8 cellular contexts compared by ENCODE assay signal in the genomic region with DNA sequence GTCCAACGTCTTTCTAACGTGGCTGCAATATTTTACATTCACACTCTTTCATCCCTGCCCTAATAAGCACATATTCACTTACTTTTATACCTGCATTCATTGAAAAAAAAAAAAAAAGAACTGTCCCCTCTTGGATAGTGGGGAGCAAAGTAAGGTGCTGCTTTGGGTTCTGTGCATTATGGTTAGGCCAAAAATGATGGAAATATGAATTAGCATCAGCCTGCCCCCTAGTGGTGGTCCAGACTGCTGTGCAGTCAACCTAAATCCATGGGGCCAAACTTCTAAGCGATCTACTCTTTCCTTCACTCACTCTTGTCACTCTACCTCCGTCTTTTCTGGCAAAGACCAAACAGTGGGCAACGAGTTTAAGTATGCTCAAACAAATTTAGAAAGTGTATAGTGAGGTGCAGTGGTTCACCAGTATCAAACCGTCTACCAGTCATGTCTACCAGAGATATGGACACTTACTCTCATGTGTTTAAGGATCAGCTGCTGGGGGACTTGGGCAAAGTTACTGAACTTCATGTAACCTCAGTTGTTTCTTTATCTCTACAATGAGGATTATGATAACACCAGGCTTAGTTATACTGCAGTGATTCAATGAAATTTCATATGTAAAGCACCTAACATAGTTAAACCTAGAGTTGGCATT.
A peak's percentile ranks its signal among the peaks of the same experiment; 100 is the strongest.
DNase-seq lines count a peak whose midpoint lies in the region; ATAC-seq, FAIRE-seq and TF ChIP-seq lines count a peak whose summit lies in the region.

No MANE protein-coding gene starts in this region.

- H3K27ac Mint-ChIP-seq in effector memory CD8-positive, alpha-beta T cell: no peak overlapping the region

- peaks cover 5 to 20% of the 10 kb centered on the region in 2 donors for H3K9me3 Mint-ChIP-seq in effector memory CD8-positive, alpha-beta T cell

- no peaks in the 10 kb centered on the region for H3K27me3 Mint-ChIP-seq in effector memory CD8-positive, alpha-beta T cell

- TF ChIP-seq POLR2A in body of pancreas (IDR thresholded peaks at IDR 0.05): no peak
- TF ChIP-seq POLR2A in transverse colon (IDR thresholded peaks at IDR 0.05): no peak

- in situ Hi-C loops in transverse colon (cut with MboI; ENCODE audit: low pct_ligation_motif_present in 1 of 4, low pct_unique_long_range_greater_than_20kb in 1 of 4, low sequenced_read_pairs in 3 of 4): no loop called here

- no peaks in the 10 kb centered on the region for H3K36me3 Mint-ChIP-seq in effector memory CD8-positive, alpha-beta T cell (ENCODE audit: insufficient read depth)

- H3K9me3 ChIP-seq in body of pancreas: no peaks in the 10 kb centered on the region
- no peaks in the 10 kb centered on the region for H3K9me3 ChIP-seq in lower lobe of right lung
- H3K9me3 ChIP-seq in transverse colon: no peaks in the 10 kb centered on the region

- H3K4me1 ChIP-seq in body of pancreas (no peaks in the 10 kb centered on the region), lower lobe of right lung (no peaks in the 10 kb centered on the region), transverse colon (no peaks in the 10 kb centered on the region)

- H3K36me3 ChIP-seq in body of pancreas (replicated peaks in 1 of 2; ENCODE audit: insufficient read depth in 1 of 2, low read depth in 2 of 2): no peaks in the 10 kb centered on the region
- H3K36me3 ChIP-seq in lower lobe of right lung: no peaks in the 10 kb centered on the region
- H3K36me3 ChIP-seq in transverse colon: no peaks in the 10 kb centered on the region

- H3K4me3 ChIP-seq in body of pancreas (no peak overlapping the region), lower lobe of right lung (no peak overlapping the region), transverse colon (no peak overlapping the region)

- no peak for TF ChIP-seq EP300 in transverse colon (IDR thresholded peaks at IDR 0.05; ENCODE audit: low read depth)

- peak; percentile 73 for FAIRE-seq in GM18507 (lab: Jason Lieb, UNC)

- H3K27me3 ChIP-seq in body of pancreas: no peaks in the 10 kb centered on the region
- no peaks in the 10 kb centered on the region for H3K27me3 ChIP-seq in lower lobe of right lung (ENCODE audit: low read depth)
- H3K27me3 ChIP-seq in transverse colon: no peaks in the 10 kb centered on the region

- intact Hi-C loops in body of pancreas (cut with DNase I): no loop called here
- intact Hi-C loops in lower lobe of right lung (cut with DNase I): no loop called here
- intact Hi-C loops in transverse colon (cut with DNase I; ENCODE audit: low total_unique reads): no loop called here

- peak; percentile 36 for DNase-seq in Ammon's horn (ENCODE audit: low spot score)
- DNase-seq in GM18507 (ENCODE audit: extremely low spot score, insufficient read length, low read depth): no peak
- peak; percentile 21 for DNase-seq in NCI-H2029 treated with DMSO at 0.1 percent for 48 hours (lab: John Stamatoyannopoulos, UW)
- peak; percentile 52 to 65 (median 59) for DNase-seq in body of pancreas
- no peak for DNase-seq in lower lobe of right lung
- peak; percentile 50 for DNase-seq in transverse colon
- no peak for DNase-seq in effector memory CD8-positive, alpha-beta T cell

- H3K4me3 Mint-ChIP-seq in effector memory CD8-positive, alpha-beta T cell: no peak overlapping the region

- ATAC-seq in HG02870 (IDR thresholded peaks at IDR 0.05; ENCODE audit: unreplicated experiment) (peak; percentile 95), body of pancreas (no peak), lower lobe of right lung (peak; percentile 53 to 65)
- no peak for ATAC-seq in effector memory CD8-positive, alpha-beta T cell (replicated peaks)

- WGBS in body of pancreas, 2 donors: 53 to 58% methylated on average over 6 of the region's 6 CpGs
- WGBS in transverse colon (ENCODE audit: low coverage in 1 of 2), 2 donors: 66 to 83% methylated on average over 2 to 6 of the region's 6 CpGs

- no peak overlapping the region for H3K27ac ChIP-seq in body of pancreas
- no peak overlapping the region for H3K27ac ChIP-seq in lower lobe of right lung
- no peak overlapping the region for H3K27ac ChIP-seq in transverse colon

- TF ChIP-seq CTCF in body of pancreas (IDR thresholded peaks at IDR 0.05) (peak; percentile 49 to 83 (median 72)), lower lobe of right lung (IDR thresholded peaks at IDR 0.05) (peak; percentile 73), transverse colon (IDR thresholded peaks at IDR 0.05) (peak; percentile 62 to 77 (median 71))

- H3K4me1 Mint-ChIP-seq in effector memory CD8-positive, alpha-beta T cell (ENCODE audit: low read depth in 2 of 2): no peaks in the 10 kb centered on the region

Comparison
In these comparisons a context has a peak if more than half of its experiments do, and no peak if none do; other contexts are left out.
1. DNase-seq: peak in Ammon's horn (single experiment), NCI-H2029 treated with DMSO at 0.1 percent for 48 hours (single experiment), body of pancreas (4 of 4) and transverse colon (single experiment); none in GM18507 (single experiment), lower lobe of right lung (single experiment) and effector memory CD8-positive, alpha-beta T cell (0 of 3).
2. ATAC-seq: peak in HG02870 (single experiment) and lower lobe of right lung (2 of 2); none in body of pancreas (single experiment) and effector memory CD8-positive, alpha-beta T cell (single experiment).
3. Peak in every context shown above with its lines, with median percentiles within 50 percentile points of each other: CTCF ChIP-seq.